ENCODE assay signal across 8 cellular contexts in genomic region chr5:157312492-157312891, GRCh38. TPM values are rescaled to one million over a fixed set of nuclear protein-coding genes. Genes with fewer than 3 reads are reported as not detected.
A peak's percentile ranks its signal among the peaks of the same experiment; 100 is the strongest.
DNase-seq lines count a peak whose midpoint lies in the region; ATAC-seq and TF ChIP-seq lines count a peak whose summit lies in the region.

No MANE protein-coding gene starts in this region.

- DNase-seq in Caki2 (ENCODE audit: low read depth) (peak; percentile 52), Peyer's patch (peak in 2 of 3 donors; percentile 58 to 83), foreskin fibroblast (peak; percentile 51 to 87), prostate gland (ENCODE audit: low spot score) (peak; percentile 17)
- DNase-seq in activated T-helper 1 cell treated with anti-CD3 and anti-CD28 coated beads, Interleukin-2, amount 50 U/mL, for 16 hours (ENCODE audit: low read depth in 1 of 2, low spot score in 1 of 2) = peak; percentile 24 to 37

- ATAC-seq in GM19328 (IDR thresholded peaks at IDR 0.05; ENCODE audit: unreplicated experiment) (peak; percentile 79), HG03439 (IDR thresholded peaks at IDR 0.05; ENCODE audit: unreplicated experiment) (peak; percentile 66), HG02970 (IDR thresholded peaks at IDR 0.05; ENCODE audit: low FRiP score, unreplicated experiment) (no peak)

- H3K4me1 ChIP-seq in Peyer's patch (no peaks in the 10 kb centered on the region), prostate gland (replicated peaks) (no peaks in the 10 kb centered on the region)

- 29% methylated on average over 6 of the region's 6 CpGs for WGBS in prostate gland

- no peaks in the 10 kb centered on the region for H3K27me3 ChIP-seq in Peyer's patch
- H3K27me3 ChIP-seq in prostate gland (replicated peaks; ENCODE audit: insufficient read depth) = no peaks in the 10 kb centered on the region

- no peaks in the 10 kb centered on the region for H3K36me3 ChIP-seq in Peyer's patch
- H3K36me3 ChIP-seq in prostate gland = no peaks in the 10 kb centered on the region

- no peak overlapping the region for H3K4me3 ChIP-seq in Peyer's patch
- H3K4me3 ChIP-seq in foreskin fibroblast (ENCODE audit: low read depth in 1 of 2, low read length in 2 of 2) = no peak overlapping the region
- H3K4me3 ChIP-seq in prostate gland = no peak overlapping the region

- in situ Hi-C loops in Caki2 (cut with HindIII; ENCODE audit: low pct_unique_long_range_greater_than_20kb, low sequenced_read_pairs) = no loop called here

- intact Hi-C loops in prostate gland (cut with DNase I) = loop anchor here (5.0 kb wide), 1 partner anchor 165 kb away; no protein-coding TSS in a partner anchor

- TF ChIP-seq CTCF in Peyer's patch (IDR thresholded peaks at IDR 0.05) (peak; percentile 40 to 79 (median 70)), foreskin fibroblast (IDR thresholded peaks at IDR 0.05; ENCODE audit: low read depth, low read length) (peak; percentile 85), prostate gland (IDR thresholded peaks at IDR 0.05) (peak in 3 of 4 experiments; percentile 38 to 63 (median 50))

- TF ChIP-seq POLR2A in Peyer's patch (IDR thresholded peaks at IDR 0.05) (no peak), prostate gland (IDR thresholded peaks at IDR 0.05) (no peak)

- H3K27ac ChIP-seq in Peyer's patch (no peak overlapping the region), prostate gland (no peak overlapping the region)

- no peaks in the 10 kb centered on the region for H3K9me3 ChIP-seq in Peyer's patch
- H3K9me3 ChIP-seq in prostate gland = no peaks in the 10 kb centered on the region

RNA-seq across cellular contexts. Expression of gene CYFIP2, which starts 46.6 kb away (rescaled TPM):
- total RNA-seq in Caki2 (2014; rRNA removed; shearing (Covaris generic); ENCODE audit: low replicate concordance) = 25.3 and 40.4 TPM in 2 replicates
- total RNA-seq in Peyer's patch (100 to 1,000 TPM in 1 of 4 donors, 10 to 100 TPM in 3; 46.5 to 155 (median 57.2) TPM), prostate gland (10 to 100 TPM; 17.8 to 25.2 TPM)

Comparison
In these comparisons a context has a peak if more than half of its experiments do, and no peak if none do; other contexts are left out.
1. DNase-seq: peak in every context shown above with its lines; median percentile 70 in Peyer's patch; 69 in foreskin fibroblast; 52 in Caki2; 30 in activated T-helper 1 cell treated with anti-CD3 and anti-CD28 coated beads, Interleukin-2, amount 50 U/mL, for 16 hours; 17 in prostate gland.